In the genomic region with DNA sequence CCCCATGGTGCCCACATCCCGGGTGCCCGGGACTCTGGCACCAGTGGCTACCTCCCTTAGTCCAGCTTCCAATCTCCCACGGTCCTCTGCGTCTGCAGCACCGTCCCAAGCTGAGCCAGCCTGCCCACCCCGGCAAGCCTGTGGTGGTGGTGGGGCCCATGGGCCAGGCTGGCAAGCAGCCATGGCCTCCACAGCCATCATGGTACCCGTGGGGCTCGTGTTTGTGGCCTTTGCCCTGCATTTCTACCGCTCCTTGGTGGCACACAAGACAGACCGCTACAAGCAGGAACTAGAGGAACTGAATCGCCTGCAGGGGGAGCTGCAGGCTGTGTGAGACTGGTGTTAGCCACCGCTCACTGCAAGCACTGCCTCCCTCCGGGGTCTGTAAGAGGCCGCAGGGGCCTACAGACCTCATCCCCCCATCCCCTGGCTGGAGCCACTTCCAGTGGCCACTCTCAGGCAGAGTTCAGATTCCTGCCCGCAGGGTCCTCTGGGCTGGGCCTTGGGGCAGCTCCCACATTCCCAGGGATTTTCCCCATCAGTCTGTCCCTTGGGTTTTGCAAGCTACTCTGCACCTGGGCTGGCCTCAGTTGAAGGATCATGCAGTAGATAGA, we compare ENCODE assay signal across 8 cellular contexts.
DNase-seq lines count a peak whose midpoint lies in the region; ATAC-seq and TF ChIP-seq lines count a peak whose summit lies in the region.

No MANE protein-coding gene starts in this region.

- DNase-seq in GM06990 (ENCODE audit: extremely low read depth, insufficient read length) (peak; percentile 59), NAMALWA (ENCODE audit: low spot score) (peak; percentile 94), SKM-1 (lab: John Stamatoyannopoulos, UW; ENCODE audit: unreplicated experiment) (peak; percentile 26), amniotic epithelial cell (ENCODE audit: low read depth) (peak; percentile 71), hepatic stellate cell (ENCODE audit: low spot score) (peak; percentile 50)
- peak in 2 of 3 donors; percentile 27 to 50 for DNase-seq in stimulated activated CD4-positive, alpha-beta T cell treated with anti-CD3 and anti-CD28 coated beads, Interleukin-12 subunit alpha, Interleukin-12 subunit beta, amount 100 ng/mL, for 48 hours (ENCODE audit: low read depth in 2 of 3, low spot score in 1 of 3)

- no peak for ATAC-seq in HG02938 (IDR thresholded peaks at IDR 0.05; ENCODE audit: unreplicated experiment)
- no peak for ATAC-seq in HG02884 (IDR thresholded peaks at IDR 0.05; ENCODE audit: unreplicated experiment)

- TF ChIP-seq CTCF in GM06990 (IDR thresholded peaks at IDR 0.05; ENCODE audit: insufficient read depth, low read length, poor library complexity, severe bottlenecking), result peak; percentile 77

- no peak overlapping the region for H3K4me3 ChIP-seq in GM06990 (replicated peaks; ENCODE audit: low read depth, low read length)

- no peaks in the 10 kb centered on the region for H3K27me3 ChIP-seq in GM06990 (replicated peaks; ENCODE audit: control insufficient read depth, insufficient read depth, low read length)

- H3K36me3 ChIP-seq in GM06990 (ENCODE audit: control insufficient read depth, insufficient read depth, low read length), result no peaks in the 10 kb centered on the region; the same call in 1 of the 2 replicates

Comparison
In these comparisons a context has a peak if more than half of its experiments do, and no peak if none do; other contexts are left out.
1. DNase-seq: peak in every context shown above with its lines; median percentile 94 in NAMALWA; 71 in amniotic epithelial cell; 59 in GM06990; 50 in hepatic stellate cell; 38 in stimulated activated CD4-positive, alpha-beta T cell treated with anti-CD3 and anti-CD28 coated beads, Interleukin-12 subunit alpha, Interleukin-12 subunit beta, amount 100 ng/mL, for 48 hours; 26 in SKM-1.